ENCODE assay signal across 8 cellular contexts in genomic region chr19:42113641-42114348, GRCh38. TPM values are rescaled to one million over a fixed set of nuclear protein-coding genes. Genes with fewer than 3 reads are reported as not detected.
DNase-seq lines count a peak whose midpoint lies in the region; ATAC-seq and TF ChIP-seq lines count a peak whose summit lies in the region.

No MANE protein-coding gene starts in this region.

- no peaks in the 10 kb centered on the region for H3K27me3 ChIP-seq in MM.1S (replicated peaks; ENCODE audit: insufficient read depth, low read length)
- H3K27me3 ChIP-seq in hepatocyte, result no peaks in the 10 kb centered on the region

- H3K9me2 ChIP-seq in MM.1S (replicated peaks; ENCODE audit: insufficient read depth, low read length) (no peaks in the 10 kb centered on the region), hepatocyte (replicated peaks; ENCODE audit: insufficient read depth) (no peaks in the 10 kb centered on the region)

- H3K36me3 ChIP-seq in MM.1S (replicated peaks; ENCODE audit: insufficient read depth, low read length) (no peaks in the 10 kb centered on the region), hepatocyte (replicated peaks; ENCODE audit: insufficient read depth, low read depth) (no peaks in the 10 kb centered on the region)

- no peak overlapping the region; the same call in 1 of the 2 replicates for H3K27ac ChIP-seq in MM.1S (ENCODE audit: low read length)
- H3K27ac ChIP-seq in hepatocyte, result peak overlapping the region; percentile 56

- no peaks in the 10 kb centered on the region for H3K9me3 ChIP-seq in MM.1S (replicated peaks; ENCODE audit: insufficient read depth, low read length)
- no peaks in the 10 kb centered on the region for H3K9me3 ChIP-seq in hepatocyte (ENCODE audit: low read depth)

- 40% methylated on average over 10 of the region's 10 CpGs for WGBS in hepatocyte (ENCODE audit: low lambda C conversion rate, missing lambda C conversion rate)

- peak; percentile 65 for DNase-seq in DMS79 (lab: John Stamatoyannopoulos, UW)
- DNase-seq in MM.1S, result no peak
- peak; percentile 67 for DNase-seq in hepatocyte (ENCODE audit: low spot score)
- no peak for DNase-seq in AML-193 (lab: John Stamatoyannopoulos, UW)
- DNase-seq in activated CD8-positive, alpha-beta memory T cell treated with anti-CD3 and anti-CD28 coated beads, Interleukin-2, amount 10 ng/mL, durations not matched to agents 7 days and 5 days, result no peak
- no peak for DNase-seq in NCI-H446 treated with DMSO at 0.1 percent for 48 hours (lab: John Stamatoyannopoulos, UW)

- H2AFZ ChIP-seq in MM.1S (ENCODE audit: low read length) (peak overlapping the region; percentile 50; the same call in 1 of the 2 replicates), hepatocyte (no peak overlapping the region)

- no peak overlapping the region for H3K4me3 Mint-ChIP-seq in activated CD8-positive, alpha-beta memory T cell treated with anti-CD3 and anti-CD28 coated beads, Interleukin-2, amount 10 ng/mL, durations not matched to agents 7 days and 5 days

- H3K9ac ChIP-seq in MM.1S (ENCODE audit: low read length), result no peak overlapping the region

- H3K9me3 Mint-ChIP-seq in activated CD8-positive, alpha-beta memory T cell treated with anti-CD3 and anti-CD28 coated beads, Interleukin-2, amount 10 ng/mL, durations not matched to agents 7 days and 5 days (ENCODE audit: low read depth), result no peaks in the 10 kb centered on the region

- no peaks in the 10 kb centered on the region for H3F3A ChIP-seq in MM.1S (ENCODE audit: insufficient read depth, low read length)

- H4K20me1 ChIP-seq in MM.1S (ENCODE audit: insufficient read depth, low read length), result no peaks in the 10 kb centered on the region
- no peaks in the 10 kb centered on the region for H4K20me1 ChIP-seq in hepatocyte (ENCODE audit: insufficient read depth, poor library complexity, severe bottlenecking)

- no peak overlapping the region for H3K27ac Mint-ChIP-seq in activated CD8-positive, alpha-beta memory T cell treated with anti-CD3 and anti-CD28 coated beads, Interleukin-2, amount 10 ng/mL, durations not matched to agents 7 days and 5 days

- TF ChIP-seq CTCF in MM.1S (IDR thresholded peaks at IDR 0.05; ENCODE audit: low read length) (no peak), WI38 (IDR thresholded peaks at IDR 0.05; ENCODE audit: low read depth, low read length) (no peak), hepatocyte (IDR thresholded peaks at IDR 0.05; ENCODE audit: poor library complexity) (no peak)

- H3K4me1 ChIP-seq in MM.1S (ENCODE audit: low read length) (peaks cover 19% of the 10 kb centered on the region), hepatocyte (ENCODE audit: insufficient read depth) (peaks cover 6% of the 10 kb centered on the region)

- CTCF ChIA-PET in activated CD8-positive, alpha-beta memory T cell treated with anti-CD3 and anti-CD28 coated beads, Interleukin-2, amount 10 ng/mL, durations not matched to agents 7 days and 5 days (lab: Charles Lee), result interaction anchor here (0.6 to 2.8 kb wide), 12 partner anchors 8 to 319 kb away, joined by 3 to 13 read pairs (median 4); partner anchors contain the start of gene POU2F2

- H3K4me1 Mint-ChIP-seq in activated CD8-positive, alpha-beta memory T cell treated with anti-CD3 and anti-CD28 coated beads, Interleukin-2, amount 10 ng/mL, durations not matched to agents 7 days and 5 days, result peaks cover 22% of the 10 kb centered on the region

- H3K27me3 Mint-ChIP-seq in activated CD8-positive, alpha-beta memory T cell treated with anti-CD3 and anti-CD28 coated beads, Interleukin-2, amount 10 ng/mL, durations not matched to agents 7 days and 5 days, result no peaks in the 10 kb centered on the region

- ATAC-seq in GM19467 (IDR thresholded peaks at IDR 0.05; ENCODE audit: unreplicated experiment), result peak; percentile 41
- no peak for ATAC-seq in activated CD8-positive, alpha-beta memory T cell treated with anti-CD3 and anti-CD28 coated beads, Interleukin-2, amount 10 ng/mL, durations not matched to agents 7 days and 5 days

- no peaks in the 10 kb centered on the region for H3K79me2 ChIP-seq in MM.1S (ENCODE audit: low read length)
- no peaks in the 10 kb centered on the region for H3K79me2 ChIP-seq in hepatocyte

- H3K36me3 Mint-ChIP-seq in activated CD8-positive, alpha-beta memory T cell treated with anti-CD3 and anti-CD28 coated beads, Interleukin-2, amount 10 ng/mL, durations not matched to agents 7 days and 5 days, result peaks cover 3% of the 10 kb centered on the region

- H3K4me2 ChIP-seq in MM.1S (ENCODE audit: low read depth, low read length), result peak overlapping the region; percentile 53; the same call in 1 of the 2 replicates
- no peak overlapping the region for H3K4me2 ChIP-seq in hepatocyte

- H3K4me3 ChIP-seq in MM.1S (ENCODE audit: low read length), result no peak overlapping the region
- H3K4me3 ChIP-seq in WI38 (ENCODE audit: low read depth, low read length), result peak overlapping the region; percentile 23
- H3K4me3 ChIP-seq in hepatocyte, result no peak overlapping the region

RNA-seq across cellular contexts. Expression of gene POU2F2, which starts 18.5 kb away (rescaled TPM):
- 0.16 TPM in 1 of 2 replicates, not detected in the other for total RNA-seq in hepatocyte
- polyA plus RNA-seq in hepatocyte, result 0.15 and 0.52 TPM in 2 replicates
- total RNA-seq in activated CD8-positive, alpha-beta memory T cell treated with anti-CD3 and anti-CD28 coated beads, Interleukin-2, amount 10 ng/mL, durations not matched to agents 7 days and 5 days, result 10 to 100 TPM; 17.7 to 40.4 TPM

RNA-seq across cellular contexts. Expression of gene ZNF574, which starts 37.8 kb away (rescaled TPM):
- total RNA-seq in hepatocyte, result 10.7 and 11.8 TPM in 2 replicates
- 13.3 and 13.6 TPM in 2 replicates for polyA plus RNA-seq in hepatocyte
- total RNA-seq in activated CD8-positive, alpha-beta memory T cell treated with anti-CD3 and anti-CD28 coated beads, Interleukin-2, amount 10 ng/mL, durations not matched to agents 7 days and 5 days, result 10 to 100 TPM; 14.7 to 18.3 TPM

RNA-seq across cellular contexts. Expression of gene GRIK5, which starts 43.8 kb away (rescaled TPM):
- total RNA-seq in hepatocyte, result 0.60 and 0.92 TPM in 2 replicates
- 0.34 and 0.50 TPM in 2 replicates for polyA plus RNA-seq in hepatocyte
- under 1 TPM; 0.44 to 0.56 TPM for total RNA-seq in activated CD8-positive, alpha-beta memory T cell treated with anti-CD3 and anti-CD28 coated beads, Interleukin-2, amount 10 ng/mL, durations not matched to agents 7 days and 5 days

Comparison
In these comparisons a context has a peak if more than half of its experiments do, and no peak if none do; other contexts are left out.
1. DNase-seq: peak in DMS79 (single experiment) and hepatocyte (single experiment); none in MM.1S (single experiment), AML-193 (0 of 2), activated CD8-positive, alpha-beta memory T cell treated with anti-CD3 and anti-CD28 coated beads, Interleukin-2, amount 10 ng/mL, durations not matched to agents 7 days and 5 days (single experiment) and NCI-H446 treated with DMSO at 0.1 percent for 48 hours (single experiment).
2. RNA of gene POU2F2, which starts 18.5 kb away (total RNA-seq): 17.7 to 40.4 TPM in activated CD8-positive, alpha-beta memory T cell treated with anti-CD3 and anti-CD28 coated beads, Interleukin-2, amount 10 ng/mL, durations not matched to agents 7 days and 5 days; 0.16 TPM in hepatocyte; every median in the first group is over 10 times any median in the second.